ENCODE assay signal across 35 cellular contexts in the genomic region with DNA sequence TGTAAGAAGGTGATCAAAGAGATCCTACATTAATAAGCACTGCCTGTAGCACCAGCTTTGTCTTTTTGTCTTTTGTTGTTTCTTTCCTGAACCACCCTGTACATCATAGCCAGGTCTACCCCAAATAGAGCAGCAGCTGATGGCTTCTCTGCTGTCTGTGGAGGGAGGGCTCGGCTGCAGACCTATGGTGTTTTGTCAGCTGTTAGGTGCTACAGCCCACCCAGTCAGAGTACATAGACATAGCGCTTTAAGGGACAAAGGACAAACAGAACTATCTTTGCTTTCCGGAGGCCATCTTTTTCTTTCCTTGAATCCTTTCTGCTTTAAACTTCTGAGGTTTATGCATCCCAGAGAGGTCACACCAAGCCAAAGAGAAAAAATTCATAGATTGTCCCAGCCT.
"Had no signal": no experiment of that assay in that cellular context is flagged by ENCODE, and none has a peak within 500 bp of the region (broad histone marks: within the 10 kb centered on the region; RNA-seq: fewer than 3 reads in every experiment).

No MANE protein-coding gene starts in this region.

- H3K4me3 ChIP-seq: MG63 had no signal

- H3K9me3 ChIP-seq: MG63 had no signal

- H3K36me3 ChIP-seq: MG63 had no signal

- H3K27ac ChIP-seq: KMS-11 had no signal

- DNase-seq: Karpas-422, Kasumi-1, MG63, MM.1S, MV-4-11, NCI-H1048, NCI-H1105, NCI-H1105 treated with DMSO at 0.1 percent for 48 hours, NCI-H1417, NCI-H1417 treated with DMSO at 0.1 percent for 48 hours, NCI-H1436, NCI-H1436 treated with DMSO at 0.1 percent for 48 hours, NCI-H146, NCI-H1694, NCI-H1694 treated with DMSO at 0.1 percent for 48 hours, NCI-H187, NCI-H187 treated with DMSO at 0.1 percent for 48 hours, NCI-H1930, NCI-H2029, NCI-H2029 treated with DMSO at 0.1 percent for 48 hours, NCI-H2081, NCI-H2081 treated with DMSO at 0.1 percent for 48 hours, NCI-H2107, NCI-H2171, NCI-H2171 treated with DMSO at 0.1 percent for 48 hours, NCI-H2227 treated with DMSO at 0.1 percent for 48 hours, NCI-H226, NCI-H345, NCI-H446, NCI-H446 treated with DMSO at 0.1 percent for 48 hours, NCI-H510A, NCI-H510A treated with DMSO at 0.1 percent for 48 hours, NCI-H524, NCI-H524 treated with DMSO at 0.1 percent for 48 hours had no signal
